15 cellular contexts compared by ENCODE assay signal in genomic region chr7:42189535-42189934, GRCh38. TPM values are rescaled to one million over a fixed set of nuclear protein-coding genes. Genes with fewer than 3 reads are reported as not detected.
DNase-seq lines count a peak whose midpoint lies in the region; ATAC-seq, FAIRE-seq and TF ChIP-seq lines count a peak whose summit lies in the region.
"Had no signal": no experiment of that assay in that cellular context is flagged by ENCODE, and none has a peak within 500 bp of the region (broad histone marks: within the 10 kb centered on the region; RNA-seq: fewer than 3 reads in every experiment).

No MANE protein-coding gene starts in this region.

- no peak overlapping the region for H3K9ac ChIP-seq in keratinocyte (ENCODE audit: control insufficient read depth, extremely low read depth, insufficient read depth, low read length)
- H3K9ac ChIP-seq: BLaER1 treated with 17β-estradiol and CSF1 and Interleukin-3, amounts not matched to agents 10 nM and 100 nM; KMS-11 had no signal

- H3K9me3 Mint-ChIP-seq in HFFc6, result no peaks in the 10 kb centered on the region
- no peaks in the 10 kb centered on the region for H3K9me3 Mint-ChIP-seq in activated CD8-positive, alpha-beta T cell treated with anti-CD3 and anti-CD28 coated beads, Interleukin-2, amount 10 ng/mL, durations not matched to agents 7 days and 5 days (ENCODE audit: insufficient read depth)

- H3K27me3 ChIP-seq in bronchial epithelial cell (ENCODE audit: control insufficient read depth, insufficient read depth, low read length) (no peaks in the 10 kb centered on the region), keratinocyte (ENCODE audit: control insufficient read depth, extremely low read depth, insufficient read depth, low read length) (no peaks in the 10 kb centered on the region), right cardiac atrium (ENCODE audit: control insufficient read depth, insufficient read depth) (no peaks in the 10 kb centered on the region)
- H3K27me3 ChIP-seq: BLaER1 treated with 17β-estradiol and CSF1 and Interleukin-3, amounts not matched to agents 10 nM and 100 nM had no signal

- POLR2A ChIA-PET in activated CD8-positive, alpha-beta T cell treated with anti-CD3 and anti-CD28 coated beads, Interleukin-2, amount 10 ng/mL, durations not matched to agents 7 days and 5 days (lab: Charles Lee), result no interaction called here

- DNase-seq in HFFc6 (peak; percentile 6), bronchial epithelial cell (ENCODE audit: low read depth) (peak; percentile 82), keratinocyte (ENCODE audit: low read depth, low spot score) (peak; percentile 38), mesenteric fat pad (ENCODE audit: low spot score) (no peak), right cardiac atrium (no peak)
- no peak for DNase-seq in activated CD8-positive, alpha-beta T cell treated with anti-CD3 and anti-CD28 coated beads, Interleukin-2, amount 10 ng/mL, durations not matched to agents 7 days and 5 days
- DNase-seq: activated CD4-positive, alpha-beta T cell treated with anti-CD3 and anti-CD28 coated beads for 4 hours; activated CD8-positive, alpha-beta memory T cell treated with anti-CD3 and anti-CD28 coated beads, Interleukin-2, amount 50 U/mL, for 4 hours; NCI-H1092 treated with DMSO at 0.1 percent for 48 hours had no signal

- peak overlapping the region; percentile 81 for H3K4me2 ChIP-seq in keratinocyte (ENCODE audit: control insufficient read depth, extremely low read depth, insufficient read depth, low read depth, low read length)
- H3K4me2 ChIP-seq: KMS-11 had no signal

- H4K20me1 ChIP-seq in keratinocyte (ENCODE audit: control insufficient read depth, extremely low read depth, insufficient read depth, low read length), result no peaks in the 10 kb centered on the region

- H3K4me3 Mint-ChIP-seq in HFFc6, result peak overlapping the region; percentile 9; the same call in 1 of the 2 replicates
- no peak overlapping the region for H3K4me3 Mint-ChIP-seq in activated CD8-positive, alpha-beta T cell treated with anti-CD3 and anti-CD28 coated beads, Interleukin-2, amount 10 ng/mL, durations not matched to agents 7 days and 5 days

- TF ChIP-seq CTCF in HFFc6 (IDR thresholded peaks at IDR 0.05) (no peak), bronchial epithelial cell (IDR thresholded peaks at IDR 0.05; ENCODE audit: insufficient read depth, low read length, severe bottlenecking) (no peak), keratinocyte (optimal IDR thresholded peaks at IDR 0.05 in 1 of 3, IDR thresholded peaks at IDR 0.05 in 1 of 3, conservative IDR thresholded peaks at IDR 0.05 in 1 of 3; ENCODE audit: extremely low read depth in 1 of 3, insufficient read depth in 2 of 3, low read length in 3 of 3) (no peak)

- no peak for ATAC-seq in HG02678 (IDR thresholded peaks at IDR 0.05; ENCODE audit: unreplicated experiment)
- no peak for ATAC-seq in activated CD8-positive, alpha-beta T cell treated with anti-CD3 and anti-CD28 coated beads, Interleukin-2, amount 10 ng/mL, durations not matched to agents 7 days and 5 days
- no peak for ATAC-seq in right cardiac atrium

- FAIRE-seq in bronchial epithelial cell (lab: Jason Lieb, UNC) (no peak), keratinocyte (lab: Jason Lieb, UNC) (peak; percentile 90)
- FAIRE-seq: colon had no signal

- H2AFZ ChIP-seq in keratinocyte (ENCODE audit: control insufficient read depth, low read length), result no peak overlapping the region

- H3K9me3 ChIP-seq in keratinocyte (ENCODE audit: control insufficient read depth, low read depth, low read length) (no peaks in the 10 kb centered on the region), right cardiac atrium (ENCODE audit: control insufficient read depth, low read length) (no peaks in the 10 kb centered on the region)
- H3K9me3 ChIP-seq: BLaER1 treated with 17β-estradiol and CSF1 and Interleukin-3, amounts not matched to agents 10 nM and 100 nM had no signal

- H3K27ac Mint-ChIP-seq in HFFc6, result peak overlapping the region; percentile 6; the same call in 1 of the 2 replicates
- H3K27ac Mint-ChIP-seq in activated CD8-positive, alpha-beta T cell treated with anti-CD3 and anti-CD28 coated beads, Interleukin-2, amount 10 ng/mL, durations not matched to agents 7 days and 5 days, result no peak overlapping the region

- H3K4me3 ChIP-seq in bronchial epithelial cell (ENCODE audit: low read depth, low read length) (no peak overlapping the region), keratinocyte (ENCODE audit: control insufficient read depth in 2 of 3, extremely low read depth in 1 of 3, insufficient read depth in 2 of 3, low read depth in 1 of 3, low read length in 3 of 3) (peak overlapping the region in 2 of 3 experiments; percentile 20 to 44), right cardiac atrium (ENCODE audit: low read length) (no peak overlapping the region)
- H3K4me3 ChIP-seq: BLaER1 treated with 17β-estradiol and CSF1 and Interleukin-3, amounts not matched to agents 10 nM and 100 nM; SK-N-MC had no signal

- H3K4me1 ChIP-seq in keratinocyte (ENCODE audit: control insufficient read depth, extremely low read depth, insufficient read depth, low read length) (peaks cover 38% of the 10 kb centered on the region), right cardiac atrium (ENCODE audit: control insufficient read depth, insufficient read depth, low read length) (peaks cover 3% of the 10 kb centered on the region)

- H3K4me1 Mint-ChIP-seq in HFFc6 (ENCODE audit: low read depth), result peaks cover 55% of the 10 kb centered on the region
- peaks cover 12% of the 10 kb centered on the region for H3K4me1 Mint-ChIP-seq in activated CD8-positive, alpha-beta T cell treated with anti-CD3 and anti-CD28 coated beads, Interleukin-2, amount 10 ng/mL, durations not matched to agents 7 days and 5 days (ENCODE audit: low read depth)

- H3K27me3 Mint-ChIP-seq in HFFc6 (ENCODE audit: insufficient read depth), result no peaks in the 10 kb centered on the region; the same call in 1 of the 2 replicates
- H3K27me3 Mint-ChIP-seq in activated CD8-positive, alpha-beta T cell treated with anti-CD3 and anti-CD28 coated beads, Interleukin-2, amount 10 ng/mL, durations not matched to agents 7 days and 5 days (ENCODE audit: low read depth), result no peaks in the 10 kb centered on the region

- 41% methylated on average over 1 of the region's 1 CpG for WGBS in right cardiac atrium

- H3K36me3 ChIP-seq in bronchial epithelial cell (ENCODE audit: control insufficient read depth, insufficient read depth, low read length) (no peaks in the 10 kb centered on the region), keratinocyte (ENCODE audit: control insufficient read depth in 2 of 2, extremely low read depth in 1 of 2, insufficient read depth in 2 of 2, low read length in 2 of 2) (no peaks in the 10 kb centered on the region)
- H3K36me3 ChIP-seq: BLaER1 treated with 17β-estradiol and CSF1 and Interleukin-3, amounts not matched to agents 10 nM and 100 nM had no signal

- dilution Hi-C loops in keratinocyte (cut with MboI; ENCODE audit: extremely low pct_ligation_motif_present, low sequenced_read_pairs), result no loop called here

- H3K79me2 ChIP-seq in keratinocyte (ENCODE audit: control insufficient read depth, insufficient read depth, low read length), result peaks cover 18% of the 10 kb centered on the region

- H3K9me1 ChIP-seq in keratinocyte (ENCODE audit: control insufficient read depth, extremely low read depth, insufficient read depth, low read length), result no peaks in the 10 kb centered on the region

- H3K36me3 Mint-ChIP-seq in HFFc6 (ENCODE audit: low read depth), result no peaks in the 10 kb centered on the region
- H3K36me3 Mint-ChIP-seq in activated CD8-positive, alpha-beta T cell treated with anti-CD3 and anti-CD28 coated beads, Interleukin-2, amount 10 ng/mL, durations not matched to agents 7 days and 5 days (ENCODE audit: low read depth), result no peaks in the 10 kb centered on the region

- intact Hi-C loops in right cardiac atrium (cut with DNase I), result no loop called here

- CTCF ChIA-PET in activated CD8-positive, alpha-beta T cell treated with anti-CD3 and anti-CD28 coated beads, Interleukin-2, amount 10 ng/mL, durations not matched to agents 7 days and 5 days (lab: Charles Lee), result no interaction called here

- H3K27ac ChIP-seq in keratinocyte (ENCODE audit: control insufficient read depth, insufficient read depth, low read length), result peak overlapping the region; percentile 31
- H3K27ac ChIP-seq in right cardiac atrium (ENCODE audit: low read length), result no peak overlapping the region
- H3K27ac ChIP-seq: KMS-11, SK-N-MC had no signal

RNA-seq across cellular contexts. Expression of gene GLI3, which starts 47.5 kb away (rescaled TPM):
- 10 to 100 TPM; 12.5 to 23.0 (median 21.7) TPM for total RNA-seq in HFFc6 (2021; fragmentation: NEBNext Ultra II Directional; extraction: Animal tissue kit (Norgen Biotek cat#: 25700))
- total RNA-seq in bronchial epithelial cell, result 1.3 and 2.4 TPM in 2 replicates
- polyA plus RNA-seq in keratinocyte, result 2.0 to 3.7 TPM (median 3.6 TPM) in 3 replicates
- polyA plus RNA-seq in keratinocyte (2011; ENCODE audit: low read depth), result 2.1 TPM
- polyA plus RNA-seq in keratinocyte (2011; cell fraction: cytosol; rRNA removed), result 4.2 and 4.3 TPM in 2 replicates
- polyA plus RNA-seq in keratinocyte (2011; cell fraction: nucleus; rRNA removed), result 10.5 and 13.0 TPM in 2 replicates
- 3.5 and 5.1 TPM in 2 replicates for polyA plus RNA-seq in keratinocyte (2012; ENCODE audit: low replicate concordance)
- 14.7 to 24.0 TPM (median 15.6 TPM) in 3 replicates for polyA minus RNA-seq in keratinocyte
- polyA minus RNA-seq in keratinocyte (2011; cell fraction: cytosol; rRNA and poly(A)+ RNA removed), result 8.2 TPM
- 13.1 and 21.2 TPM in 2 replicates for polyA minus RNA-seq in keratinocyte (2011; cell fraction: nucleus; rRNA and poly(A)+ RNA removed)
- total RNA-seq in mesenteric fat pad, result 25.5 TPM
- total RNA-seq in activated CD8-positive, alpha-beta T cell treated with anti-CD3 and anti-CD28 coated beads, Interleukin-2, amount 10 ng/mL, durations not matched to agents 7 days and 5 days, result not detected
- 1 to 10 TPM; 2.4 to 3.5 (median 2.8) TPM for total RNA-seq in right cardiac atrium
- 0.50 TPM for polyA plus RNA-seq in right cardiac atrium
- total RNA-seq: OCI-LY7 had no signal

Comparison
In these comparisons a context has a peak if more than half of its experiments do, and no peak if none do; other contexts are left out.
1. DNase-seq: peak in HFFc6 (single experiment), bronchial epithelial cell (single experiment) and keratinocyte (single experiment); none in mesenteric fat pad (single experiment), activated CD8-positive, alpha-beta T cell treated with anti-CD3 and anti-CD28 coated beads, Interleukin-2, amount 10 ng/mL, durations not matched to agents 7 days and 5 days (single experiment) and right cardiac atrium (0 of 3).
2. H3K4me3 ChIP-seq: peak in keratinocyte (2 of 3); none in bronchial epithelial cell (single experiment) and right cardiac atrium (single experiment).